In the genomic region with DNA sequence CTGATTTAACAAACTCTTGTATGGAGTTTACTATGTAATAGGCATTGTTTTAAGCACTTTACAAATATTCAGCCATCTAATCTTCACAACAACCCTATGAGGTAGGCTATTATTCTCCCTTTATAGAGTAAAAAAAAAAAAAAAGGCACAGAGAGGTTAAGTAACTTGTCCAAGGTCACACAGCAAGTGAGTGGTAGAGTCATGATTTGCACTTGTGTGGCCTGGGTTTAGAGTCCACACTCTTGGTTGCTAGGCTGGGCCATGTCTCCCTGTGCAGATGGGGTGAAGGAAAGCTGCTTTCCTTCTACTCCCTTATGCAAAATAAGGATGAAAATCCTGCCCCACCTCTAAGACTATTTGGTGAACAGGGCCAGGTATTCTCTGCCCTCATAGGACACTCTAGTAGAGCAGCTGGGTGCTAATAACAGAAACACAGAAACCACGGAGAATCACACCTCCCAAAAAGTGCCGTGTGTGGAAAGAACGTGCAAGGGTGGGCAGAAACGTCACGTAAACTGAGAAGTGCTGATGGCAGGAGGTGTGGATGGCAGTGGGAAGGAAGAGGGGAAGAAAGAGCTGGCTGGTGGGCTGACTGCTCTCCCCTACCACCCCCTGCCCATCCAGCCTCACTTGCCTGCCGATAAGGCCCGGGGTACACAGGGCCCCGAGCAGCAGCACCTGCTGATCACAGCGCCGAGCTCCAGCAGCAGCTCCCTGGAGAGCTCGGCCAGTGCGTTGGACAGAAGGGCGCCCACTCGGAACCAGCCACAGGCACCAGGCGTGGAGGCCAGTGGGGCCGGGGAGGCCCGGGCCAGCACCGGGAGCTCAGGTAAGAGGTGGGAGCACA, we compare ENCODE assay signal across 18 cellular contexts. TPM values are rescaled to one million over a fixed set of nuclear protein-coding genes. Genes with fewer than 3 reads are reported as not detected.
DNase-seq lines count a peak whose midpoint lies in the region; ATAC-seq and TF ChIP-seq lines count a peak whose summit lies in the region.
"Had no signal": no experiment of that assay in that cellular context is flagged by ENCODE, and none has a peak within 500 bp of the region (broad histone marks: within the 10 kb centered on the region; RNA-seq: fewer than 3 reads in every experiment).

No MANE protein-coding gene starts in this region.

- no peaks in the 10 kb centered on the region for H3K27me3 ChIP-seq in endodermal cell (ENCODE audit: control insufficient read depth, insufficient read depth, low read length, poor library complexity, severe bottlenecking)
- H3K27me3 ChIP-seq: hepatocyte, stomach had no signal

- peak; percentile 34 for ATAC-seq in HG03521 (IDR thresholded peaks at IDR 0.05; ENCODE audit: unreplicated experiment)
- ATAC-seq in HG03280 (IDR thresholded peaks at IDR 0.05; ENCODE audit: unreplicated experiment): no peak
- no peak for ATAC-seq in GM21825 (IDR thresholded peaks at IDR 0.05; ENCODE audit: unreplicated experiment)
- ATAC-seq: lower lobe of right lung had no signal

- DNase-seq in stimulated activated CD4-positive, alpha-beta T cell treated with anti-CD3 and anti-CD28 coated beads, Interleukin-4, amount 100 ng/mL, for 24 hours: peak; percentile 46
- DNase-seq in stimulated activated CD4-positive, alpha-beta T cell treated with anti-CD3 and anti-CD28 coated beads, Interleukin-12 subunit alpha, Interleukin-12 subunit beta, amount 100 ng/mL, for 4 hours: no peak
- DNase-seq in endodermal cell (peak; percentile 47), type B pancreatic cell (ENCODE audit: extremely low spot score, unreplicated experiment) (no peak), NCI-H748 (lab: John Stamatoyannopoulos, UW; ENCODE audit: unreplicated experiment) (no peak)
- DNase-seq: activated effector memory CD4-positive, alpha-beta T cell treated with Interleukin-2 at 50 U/mL for 16 hours; central memory CD4-positive, alpha-beta T cell; H9; lower lobe of right lung; NCI-H1092 treated with DMSO at 0.1 percent for 48 hours; NCI-H510A; stomach had no signal

- no peaks in the 10 kb centered on the region for H3K36me3 Mint-ChIP-seq in endodermal cell (ENCODE audit: low read depth)
- H3K36me3 Mint-ChIP-seq in type B pancreatic cell: no peaks in the 10 kb centered on the region

- H3K27ac ChIP-seq in endodermal cell (ENCODE audit: low read depth, low read length): no peak overlapping the region
- H3K27ac ChIP-seq: hepatocyte, lower lobe of right lung, RWPE1, stomach had no signal

- 94 to 95% methylated on average over 8 to 18 of the region's 18 CpGs for WGBS in endodermal cell (ENCODE audit: insufficient coverage in 1 of 2, insufficient read length in 1 of 2), 2 experiments

- H3K27me3 Mint-ChIP-seq in endodermal cell (ENCODE audit: insufficient read depth): no peaks in the 10 kb centered on the region
- H3K27me3 Mint-ChIP-seq in type B pancreatic cell: no peaks in the 10 kb centered on the region

- no peak overlapping the region for H3K4me3 ChIP-seq in endodermal cell (ENCODE audit: low read length)
- H3K4me3 ChIP-seq: hepatocyte, lower lobe of right lung, stomach had no signal

- H3K27ac Mint-ChIP-seq in endodermal cell (no peak overlapping the region), type B pancreatic cell (no peak overlapping the region)

- H3K9me3 Mint-ChIP-seq in endodermal cell (no peaks in the 10 kb centered on the region), type B pancreatic cell (no peaks in the 10 kb centered on the region)
- H3K9me3 Mint-ChIP-seq: H9 had no signal

- H3K4me1 ChIP-seq in endodermal cell (ENCODE audit: control insufficient read depth, insufficient read depth, low read length): no peaks in the 10 kb centered on the region
- H3K4me1 ChIP-seq: stomach had no signal

- H3K36me3 ChIP-seq in endodermal cell (ENCODE audit: control insufficient read depth, insufficient read depth, low read length): no peaks in the 10 kb centered on the region

- H3K4me1 Mint-ChIP-seq in endodermal cell (peaks cover 4% of the 10 kb centered on the region), type B pancreatic cell (ENCODE audit: unreplicated experiment) (no peaks in the 10 kb centered on the region)

- H3K4me3 Mint-ChIP-seq in endodermal cell: no peak overlapping the region
- no peak overlapping the region for H3K4me3 Mint-ChIP-seq in type B pancreatic cell
- H3K4me3 Mint-ChIP-seq: CD14-positive monocyte, H9 had no signal

- no peaks in the 10 kb centered on the region for H3K9me3 ChIP-seq in endodermal cell (ENCODE audit: control insufficient read depth, low read length)
- H3K9me3 ChIP-seq: lower lobe of right lung, stomach had no signal

- no peak overlapping the region for H3K9ac ChIP-seq in endodermal cell (ENCODE audit: extremely low read depth, low read length, poor library complexity, severe bottlenecking)

- TF ChIP-seq CTCF in endodermal cell (conservative IDR thresholded peaks at IDR 0.05): no peak
- no peak for TF ChIP-seq CTCF in type B pancreatic cell (conservative IDR thresholded peaks at IDR 0.05)

RNA-seq across cellular contexts. Expression of gene VPS13D, which starts 28.3 kb away (rescaled TPM):
- total RNA-seq in endodermal cell (10 to 100 TPM; 32.5 to 36.7 TPM), type B pancreatic cell (ENCODE audit: low replicate concordance) (43.4 and 49.0 TPM in 2 replicates)
- polyA plus RNA-seq in endodermal cell (2013, experiment 1 of 2): 9.6 TPM
- 9.8 TPM for polyA plus RNA-seq in endodermal cell (2013, experiment 2 of 2)

RNA-seq across cellular contexts. Expression of gene TNFRSF1B, which starts 34.8 kb away (rescaled TPM):
- total RNA-seq in endodermal cell (under 1 TPM; 0.24 to 0.40 TPM), type B pancreatic cell (ENCODE audit: low replicate concordance) (2.4 and 3.3 TPM in 2 replicates)
- polyA plus RNA-seq in endodermal cell (2013, experiment 1 of 2): 1.7 TPM
- polyA plus RNA-seq in endodermal cell (2013, experiment 2 of 2): 0.95 TPM

Comparison
In these comparisons a context has a peak if more than half of its experiments do, and no peak if none do; other contexts are left out.
1. DNase-seq: peak in stimulated activated CD4-positive, alpha-beta T cell treated with anti-CD3 and anti-CD28 coated beads, Interleukin-4, amount 100 ng/mL, for 24 hours (single experiment) and endodermal cell (single experiment); none in stimulated activated CD4-positive, alpha-beta T cell treated with anti-CD3 and anti-CD28 coated beads, Interleukin-12 subunit alpha, Interleukin-12 subunit beta, amount 100 ng/mL, for 4 hours (single experiment), type B pancreatic cell (single experiment) and NCI-H748 (single experiment).